ENCODE assay signal across 22 cellular contexts in genomic region chr17:73924488-73925186, GRCh38.
DNase-seq lines count a peak whose midpoint lies in the region; ATAC-seq and TF ChIP-seq lines count a peak whose summit lies in the region.
"Had no signal": no experiment of that assay in that cellular context is flagged by ENCODE, and none has a peak within 500 bp of the region (broad histone marks: within the 10 kb centered on the region; RNA-seq: fewer than 3 reads in every experiment).

No MANE protein-coding gene starts in this region.

- no peaks in the 10 kb centered on the region for H3K36me3 ChIP-seq in BLaER1
- no peaks in the 10 kb centered on the region for H3K36me3 ChIP-seq in Loucy (ENCODE audit: insufficient read depth, low read length)
- H3K36me3 ChIP-seq in mesendoderm (ENCODE audit: control insufficient read depth, insufficient read depth, low read length), result no peaks in the 10 kb centered on the region

- H3K79me2 ChIP-seq in Loucy (ENCODE audit: insufficient read depth, low read length), result no peaks in the 10 kb centered on the region
- H3K79me2 ChIP-seq in mesendoderm (ENCODE audit: control insufficient read depth, insufficient read depth, low read length), result no peaks in the 10 kb centered on the region

- H2BK120ac ChIP-seq in mesendoderm (ENCODE audit: low read depth, low read length), result no peak overlapping the region

- H3K27me3 ChIP-seq in BLaER1 (no peaks in the 10 kb centered on the region), Loucy (ENCODE audit: insufficient read depth, low read length, poor library complexity, severe bottlenecking) (peaks cover 91% of the 10 kb centered on the region), mesendoderm (ENCODE audit: insufficient read depth, low read length, poor library complexity) (no peaks in the 10 kb centered on the region), right cardiac atrium (ENCODE audit: control insufficient read depth, insufficient read depth) (no peaks in the 10 kb centered on the region)

- H3K4me1 ChIP-seq in BLaER1 (peaks cover 15% of the 10 kb centered on the region), Loucy (ENCODE audit: insufficient read depth, low read length, poor library complexity, severe bottlenecking) (peaks cover 7% of the 10 kb centered on the region), mesendoderm (ENCODE audit: control insufficient read depth, low read depth, low read length) (no peaks in the 10 kb centered on the region), right cardiac atrium (ENCODE audit: control insufficient read depth, insufficient read depth, low read length) (no peaks in the 10 kb centered on the region)

- H4K8ac ChIP-seq in mesendoderm (ENCODE audit: low read depth, low read length), result no peak overlapping the region

- no peaks in the 10 kb centered on the region for H3K79me1 ChIP-seq in mesendoderm (ENCODE audit: low read length)

- TF ChIP-seq CTCF in Loucy (conservative IDR thresholded peaks at IDR 0.05; ENCODE audit: low read length), result no peak

- no peak overlapping the region for H3K27ac ChIP-seq in BLaER1
- no peak overlapping the region for H3K27ac ChIP-seq in mesendoderm (ENCODE audit: low read depth, low read length)
- no peak overlapping the region for H3K27ac ChIP-seq in right cardiac atrium (ENCODE audit: low read length)
- H3K27ac ChIP-seq: HL-60, KMS-11, PC-9, RWPE1 had no signal

- H2BK5ac ChIP-seq in mesendoderm (ENCODE audit: low read length), result no peak overlapping the region

- no peak overlapping the region for H2BK15ac ChIP-seq in mesendoderm (replicated peaks; ENCODE audit: low read depth)

- H2AK5ac ChIP-seq in mesendoderm (ENCODE audit: low read length), result no peak overlapping the region

- H3K9me2 ChIP-seq in Loucy (replicated peaks; ENCODE audit: low read depth, low read length), result no peaks in the 10 kb centered on the region
- H3K9me2 ChIP-seq: SK-N-SH had no signal

- DNase-seq in NOMO-1 treated with DMSO at 0.1 percent for 48 hours (lab: John Stamatoyannopoulos, UW; ENCODE audit: unreplicated experiment) (peak; percentile 7), mesendoderm (peak; percentile 84), right cardiac atrium (no peak), H4 (ENCODE audit: low spot score) (no peak), NCI-H1930 (lab: John Stamatoyannopoulos, UW) (no peak), NCI-H2029 treated with DMSO at 0.1 percent for 48 hours (lab: John Stamatoyannopoulos, UW) (no peak)
- DNase-seq: CD4-positive, CD25-positive, alpha-beta regulatory T cell; DMS79; H7; NCI-H1417 treated with DMSO at 0.1 percent for 48 hours; NCI-H187; NCI-H2227 treated with DMSO at 0.1 percent for 48 hours; NCI-H510A; NCI-H774; PC-9; SIG-M5; SK-N-SH had no signal

- H3K4me2 ChIP-seq in BLaER1, result peak overlapping the region; percentile 60
- H3K4me2 ChIP-seq in Loucy (ENCODE audit: low read depth, low read length, poor library complexity, severe bottlenecking), result peak overlapping the region; percentile 18
- no peak overlapping the region for H3K4me2 ChIP-seq in mesendoderm (ENCODE audit: low read length)
- H3K4me2 ChIP-seq: KMS-11, PC-9, SK-N-SH had no signal

- H3K9ac ChIP-seq in BLaER1 (no peak overlapping the region), Loucy (ENCODE audit: low read depth, low read length, poor library complexity, severe bottlenecking) (no peak overlapping the region), mesendoderm (ENCODE audit: low read length) (no peak overlapping the region)
- H3K9ac ChIP-seq: KMS-11, SK-N-SH had no signal

- no peak overlapping the region for H2AFZ ChIP-seq in Loucy (ENCODE audit: low read length)
- H2AFZ ChIP-seq: PC-9 had no signal

- H3K56ac ChIP-seq in mesendoderm (ENCODE audit: low read length), result no peak overlapping the region

- no peak overlapping the region for H3K4ac ChIP-seq in mesendoderm (ENCODE audit: low read depth, low read length)

- H3K4me3 ChIP-seq in BLaER1 (no peak overlapping the region), Loucy (ENCODE audit: low read length, poor library complexity, severe bottlenecking) (no peak overlapping the region), mesendoderm (ENCODE audit: low read length) (no peak overlapping the region), right cardiac atrium (ENCODE audit: low read length) (no peak overlapping the region)
- H3K4me3 ChIP-seq: PC-9 had no signal

- H3K18ac ChIP-seq in mesendoderm (ENCODE audit: low read length), result peak overlapping the region; percentile 70

- H3K9me3 ChIP-seq in BLaER1 (peaks cover 30% of the 10 kb centered on the region), Loucy (ENCODE audit: insufficient read depth, low read depth, low read length) (peaks cover 8% of the 10 kb centered on the region; the same call in 1 of the 2 replicates), right cardiac atrium (ENCODE audit: control insufficient read depth, low read length) (no peaks in the 10 kb centered on the region)

- H3K23ac ChIP-seq in mesendoderm (ENCODE audit: low read length), result no peak overlapping the region

- no CpG with 5 or more reads among the region's 5 CpGs for WGBS in mesendoderm (ENCODE audit: extremely low coverage, insufficient coverage, low lambda C conversion rate)
- WGBS in right cardiac atrium, result 66% methylated on average over 5 of the region's 5 CpGs

- no peak overlapping the region for H4K5ac ChIP-seq in mesendoderm (ENCODE audit: low read length)

- no peaks in the 10 kb centered on the region for H3F3A ChIP-seq in Loucy (ENCODE audit: low read depth)

- H4K20me1 ChIP-seq in BLaER1 (no peaks in the 10 kb centered on the region), Loucy (ENCODE audit: insufficient read depth, low read length, poor library complexity, severe bottlenecking) (no peaks in the 10 kb centered on the region)

- no peak for ATAC-seq in right cardiac atrium

- intact Hi-C loops in right cardiac atrium (cut with DNase I), result no loop called here

Comparison
In these comparisons a context has a peak if more than half of its experiments do, and no peak if none do; other contexts are left out.
1. DNase-seq: peak in NOMO-1 treated with DMSO at 0.1 percent for 48 hours (single experiment) and mesendoderm (single experiment); none in right cardiac atrium (0 of 3), H4 (single experiment), NCI-H1930 (0 of 2) and NCI-H2029 treated with DMSO at 0.1 percent for 48 hours (single experiment).